24 cellular contexts compared by ENCODE assay signal in the genomic region with DNA sequence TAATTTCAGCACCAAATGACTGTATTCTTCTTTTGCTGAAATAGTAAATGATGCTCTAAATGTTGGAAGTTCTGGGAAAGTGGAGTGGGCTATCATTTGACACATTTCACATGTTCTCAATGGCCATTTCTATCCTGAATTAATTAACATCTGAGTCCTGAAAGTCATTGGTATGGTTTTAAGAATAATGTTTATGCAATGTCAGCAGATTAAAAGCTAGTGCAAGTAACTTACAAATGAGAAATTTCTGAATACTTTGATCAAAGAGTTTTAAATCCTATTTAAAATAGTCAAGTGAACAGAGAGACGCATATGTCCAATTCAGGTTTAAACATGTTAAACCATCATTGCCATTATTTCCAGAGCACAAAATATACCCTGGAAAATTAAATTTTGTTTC.
A peak's percentile ranks its signal among the peaks of the same experiment; 100 is the strongest.
DNase-seq lines count a peak whose midpoint lies in the region; ATAC-seq, FAIRE-seq and TF ChIP-seq lines count a peak whose summit lies in the region.
"Had no signal": no experiment of that assay in that cellular context is flagged by ENCODE, and none has a peak within 500 bp of the region (broad histone marks: within the 10 kb centered on the region; RNA-seq: fewer than 3 reads in every experiment).

No MANE protein-coding gene starts in this region.

- WGBS in HepG2 (ENCODE audit: low lambda C conversion rate): 95% methylated on average over 1 of the region's 1 CpG
- WGBS in right lobe of liver (ENCODE audit: insufficient coverage, low coverage, low lambda C conversion rate, missing lambda C conversion rate): 89% methylated on average over 1 of the region's 1 CpG
- whole genome bisulfite sequencing in H1 (ENCODE audit: extremely low coverage in 1 of 2, insufficient coverage in 1 of 2, insufficient read length in 1 of 2, insufficient replicate concordance in 2 of 2, low coverage in 1 of 2, low lambda C conversion rate in 2 of 2, missing lambda C conversion rate in 1 of 2), 2 experiments: 95% methylated on average over 1 of the region's 1 CpG; no CpG with 5 or more reads in 1 of the 2 experiments

- POLR2A ChIA-PET in HepG2 (lab: Yijun Ruan, JAX): no interaction called here
- POLR2A ChIA-PET in OCI-LY7 (lab: Charles Lee): interaction anchor here (1.2 to 2.2 kb wide), 3 partner anchors 12 to 41 kb away, joined by 3 to 7 read pairs (median 4); no protein-coding TSS in a partner anchor
- POLR2A ChIA-PET in H1 (lab: Charles Lee; ENCODE audit: partially characterized antibody): no interaction called here

- no peak overlapping the region for H2BK12ac ChIP-seq in H1 (ENCODE audit: low read depth, low read length)

- no peaks in the 10 kb centered on the region for H3K4me1 ChIP-seq in HepG2 (ENCODE audit: insufficient read depth, low read length)
- no peaks in the 10 kb centered on the region for H3K4me1 ChIP-seq in right lobe of liver
- H3K4me1 ChIP-seq in OCI-LY7 (ENCODE audit: insufficient read depth, low read length, poor library complexity, severe bottlenecking): peaks cover 32% of the 10 kb centered on the region
- peaks cover 0 to 4% (median 0%) of the 10 kb centered on the region in 4 experiments; a peak in 1 of 7 replicates for H3K4me1 ChIP-seq in H1 (replicated peaks in 1 of 4; ENCODE audit: control insufficient read depth in 3 of 4, insufficient read depth in 4 of 4, low read length in 3 of 4)
- H3K4me1 ChIP-seq: BE2C, BLaER1 had no signal

- no peaks in the 10 kb centered on the region for H4K20me1 ChIP-seq in HepG2 (ENCODE audit: insufficient read depth, low read length)
- H4K20me1 ChIP-seq in OCI-LY7 (ENCODE audit: insufficient read depth, low read length): no peaks in the 10 kb centered on the region
- no peaks in the 10 kb centered on the region for H4K20me1 ChIP-seq in H1 (replicated peaks in 1 of 2; ENCODE audit: control insufficient read depth in 1 of 2, insufficient read depth in 2 of 2, low read length in 2 of 2)
- H4K20me1 ChIP-seq: BLaER1 had no signal

- H3K4me2 ChIP-seq in HepG2 (ENCODE audit: low read depth, low read length) (no peak overlapping the region), OCI-LY7 (ENCODE audit: low read length) (peak overlapping the region; percentile 56), H1 (ENCODE audit: insufficient read depth in 1 of 2, low read depth in 2 of 2, low read length in 2 of 2) (no peak overlapping the region)
- H3K4me2 ChIP-seq: BLaER1 had no signal

- no peak overlapping the region for H4K91ac ChIP-seq in H1 (replicated peaks; ENCODE audit: insufficient read length, low read length)

- no peaks in the 10 kb centered on the region for H3K9me3 ChIP-seq in HepG2 (ENCODE audit: low read length)
- H3K9me3 ChIP-seq in right lobe of liver: no peaks in the 10 kb centered on the region
- H3K9me3 ChIP-seq in OCI-LY7 (ENCODE audit: low read length): no peaks in the 10 kb centered on the region
- H3K9me3 ChIP-seq in H1 (ENCODE audit: insufficient read depth in 2 of 2, low read depth in 1 of 2, low read length in 1 of 2): no peaks in the 10 kb centered on the region
- H3K9me3 ChIP-seq: BE2C, BLaER1 had no signal

- BruUV-seq in HepG2 (replicated peaks; lab: Mats Ljungman, UMichigan): no TSS peak
- no TSS peak for BruUV-seq in OCI-LY7 (replicated peaks; lab: Mats Ljungman, UMichigan)

- H3K9ac ChIP-seq in HepG2 (ENCODE audit: insufficient read depth, low read depth, low read length) (no peak overlapping the region), H1 (replicated peaks in 1 of 4; ENCODE audit: extremely low read depth in 1 of 4, low read depth in 3 of 4, low read length in 3 of 4) (no peak overlapping the region)
- H3K9ac ChIP-seq: BLaER1 had no signal

- H2BK120ac ChIP-seq in H1 (replicated peaks; ENCODE audit: low read depth, low read length): no peak overlapping the region

- no peak overlapping the region for H3K4ac ChIP-seq in H1 (replicated peaks; ENCODE audit: insufficient read length, low read depth, low read length)

- H4K5ac ChIP-seq in H1 (ENCODE audit: insufficient read length, low read depth, low read length): no peak overlapping the region

- ATAC-seq in HepG2: no peak
- no peak for ATAC-seq in right lobe of liver
- no peak for ATAC-seq in GM21360 (IDR thresholded peaks at IDR 0.05; ENCODE audit: unreplicated experiment)
- no peak for ATAC-seq in GM21717 (IDR thresholded peaks at IDR 0.05; ENCODE audit: unreplicated experiment)
- ATAC-seq: GM12878 had no signal

- H2BK20ac ChIP-seq in H1 (ENCODE audit: low read length): no peak overlapping the region

- H3K23ac ChIP-seq in H1 (ENCODE audit: insufficient read length): no peak overlapping the region

- CTCF ChIA-PET in HepG2 (lab: Yijun Ruan, JAX; ENCODE audit: low intra/inter-chr PET ratio, low total read pairs): no interaction called here
- CTCF ChIA-PET in OCI-LY7 (lab: Charles Lee; ENCODE audit: unreplicated experiment): no interaction called here
- CTCF ChIA-PET in H1 (lab: Charles Lee; ENCODE audit: partially characterized antibody): no interaction called here

- no peak overlapping the region for H3K18ac ChIP-seq in H1 (ENCODE audit: extremely low read depth, low read length)

- no peak for FAIRE-seq in HepG2 (lab: Jason Lieb, UNC)
- no peak for FAIRE-seq in H1 (lab: Jason Lieb, UNC)
- FAIRE-seq: GM12878, GM12892, GM18507 had no signal

- H3K36me3 ChIP-seq in HepG2 (replicated peaks in 1 of 2; ENCODE audit: control insufficient read depth in 1 of 2, insufficient read depth in 2 of 2, low read length in 2 of 2) (no peaks in the 10 kb centered on the region), right lobe of liver (no peaks in the 10 kb centered on the region), OCI-LY7 (ENCODE audit: insufficient read depth, low read length) (no peaks in the 10 kb centered on the region), H1 (ENCODE audit: control insufficient read depth in 2 of 4, insufficient read depth in 4 of 4, low read length in 3 of 4) (no peaks in the 10 kb centered on the region)
- H3K36me3 ChIP-seq: BE2C, BLaER1 had no signal

- H3K27me3 ChIP-seq in HepG2 (ENCODE audit: control insufficient read depth in 1 of 2, insufficient read depth in 2 of 2, low read length in 2 of 2) (no peaks in the 10 kb centered on the region), right lobe of liver (no peaks in the 10 kb centered on the region), H1 (replicated peaks in 1 of 4; ENCODE audit: control insufficient read depth in 3 of 4, extremely low read depth in 1 of 4, insufficient read depth in 3 of 4, low read length in 3 of 4) (no peaks in the 10 kb centered on the region)
- H3K27me3 ChIP-seq: BE2C, BLaER1 had no signal

- TF ChIP-seq RAD21 in HepG2 (CRISPR knock-in tag; IDR thresholded peaks at IDR 0.05): no peak
- no peak for TF ChIP-seq RAD21 in H1 (IDR thresholded peaks at IDR 0.05 in 1 of 2, conservative IDR thresholded peaks at IDR 0.05 in 1 of 2; ENCODE audit: low read depth in 2 of 2, low read length in 2 of 2)

- H3K23me2 ChIP-seq in H1 (ENCODE audit: low read depth, low read length): no peaks in the 10 kb centered on the region

- TF ChIP-seq POLR2A in HepG2 (IDR thresholded peaks at IDR 0.05; ENCODE audit: insufficient read depth in 1 of 2, low read depth in 2 of 2, low read length in 2 of 2) (no peak), right lobe of liver (IDR thresholded peaks at IDR 0.05) (no peak), H1 (IDR thresholded peaks at IDR 0.05; ENCODE audit: control extremely low read depth in 1 of 2, low read depth in 2 of 2, low read length in 2 of 2) (no peak)

- no peak overlapping the region for H3K14ac ChIP-seq in H1 (ENCODE audit: insufficient read length)

- H4K8ac ChIP-seq in H1 (ENCODE audit: extremely low read depth, insufficient read depth, low read length): no peak overlapping the region

- H2BK5ac ChIP-seq in H1 (ENCODE audit: low read depth, low read length): no peak overlapping the region

- intact Hi-C loops in HepG2 (cut with micrococcal nuclease; ENCODE audit: unreplicated experiment) (no loop called here), right lobe of liver (cut with DNase I) (no loop called here), OCI-LY7 (cut with micrococcal nuclease; ENCODE audit: unreplicated experiment) (no loop called here)

- TF ChIP-seq CTCF in HepG2 (CRISPR knock-in tag; IDR thresholded peaks at IDR 0.05) (no peak), right lobe of liver (IDR thresholded peaks at IDR 0.05) (no peak), OCI-LY7 (conservative IDR thresholded peaks at IDR 0.05; ENCODE audit: low read length) (no peak), H1 (IDR thresholded peaks at IDR 0.05; ENCODE audit: control extremely low read depth in 1 of 3, insufficient read depth in 1 of 3, low read depth in 1 of 3, low read length in 3 of 3) (no peak)

- H3K27ac ChIP-seq in HepG2 (ENCODE audit: extremely low read length, insufficient read depth, low read length) (no peak overlapping the region), right lobe of liver (no peak overlapping the region), OCI-LY7 (ENCODE audit: low read depth, low read length, poor library complexity, severe bottlenecking) (no peak overlapping the region), H1 (ENCODE audit: low read depth, low read length) (no peak overlapping the region)
- H3K27ac ChIP-seq: 22Rv1, BLaER1 had no signal

- H3K79me2 ChIP-seq in HepG2 (ENCODE audit: insufficient read depth, low read length): no peaks in the 10 kb centered on the region
- H3K79me2 ChIP-seq in OCI-LY7 (ENCODE audit: insufficient read depth, low read depth, low read length): no peaks in the 10 kb centered on the region
- no peaks in the 10 kb centered on the region for H3K79me2 ChIP-seq in H1 (ENCODE audit: control insufficient read depth in 1 of 2, insufficient read depth in 2 of 2, low read length in 2 of 2)

- no peak overlapping the region for H2AK5ac ChIP-seq in H1 (ENCODE audit: low read depth, low read length)

- DNase-seq in HepG2 (ENCODE audit: low spot score) (no peak), right lobe of liver (no peak), OCI-LY7 (ENCODE audit: low spot score) (no peak), H1 (ENCODE audit: low read depth in 1 of 2, low spot score in 2 of 2) (no peak)
- DNase-seq: ACHN; BE2C; C1 segment of cervical spinal cord; CD4-positive, alpha-beta memory T cell; CD4-positive, CD25-positive, alpha-beta regulatory T cell; CD8-positive, alpha-beta memory T cell; COR-L47; DMS 273 treated with DMSO at 0.1 percent for 48 hours; DMS153; DMS53; DND-41; EL; GDM1 had no signal

- H3K9me2 ChIP-seq in OCI-LY7 (ENCODE audit: insufficient read depth, low read length): no peaks in the 10 kb centered on the region

- no peak overlapping the region for H2BK15ac ChIP-seq in H1 (ENCODE audit: low read length)

- in situ Hi-C loops in HepG2 (cut with HindIII; ENCODE audit: extremely low pct_ligation_motif_present, low pct_unique_long_range_greater_than_20kb): no loop called here

- no peaks in the 10 kb centered on the region for H3K79me1 ChIP-seq in H1 (ENCODE audit: low read depth, low read length)

- H3K4me3 ChIP-seq in HepG2 (replicated peaks in 1 of 3; ENCODE audit: insufficient read depth in 1 of 3, low read depth in 2 of 3, low read length in 3 of 3) (no peak overlapping the region), right lobe of liver (no peak overlapping the region), OCI-LY7 (ENCODE audit: low read depth, low read length, poor library complexity, severe bottlenecking) (no peak overlapping the region), H1 (ENCODE audit: extremely low read depth in 1 of 4, insufficient read depth in 2 of 4, low read depth in 3 of 4, low read length in 4 of 4) (no peak overlapping the region)
- H3K4me3 ChIP-seq: BLaER1, GM12878 had no signal

- H2AFZ ChIP-seq in HepG2 (ENCODE audit: low read length) (no peak overlapping the region), OCI-LY7 (ENCODE audit: low read length) (no peak overlapping the region), H1 (ENCODE audit: low read length) (no peak overlapping the region)

- no peak for TF ChIP-seq EP300 in HepG2 (IDR thresholded peaks at IDR 0.05; ENCODE audit: low read depth in 2 of 2, low read length in 2 of 2)
- no peak for TF ChIP-seq EP300 in HepG2 (CRISPR knock-in tag; IDR thresholded peaks at IDR 0.05; ENCODE audit: borderline replicate concordance)
- no peak for TF ChIP-seq EP300 in H1 (IDR thresholded peaks at IDR 0.05; ENCODE audit: borderline replicate concordance in 1 of 2, low read depth in 2 of 2, low read length in 2 of 2)

- no peak overlapping the region for H3K56ac ChIP-seq in H1 (replicated peaks; ENCODE audit: insufficient read length, low read depth, low read length)
